ENCODE assay signal across 1 cellular context in the genomic region with DNA sequence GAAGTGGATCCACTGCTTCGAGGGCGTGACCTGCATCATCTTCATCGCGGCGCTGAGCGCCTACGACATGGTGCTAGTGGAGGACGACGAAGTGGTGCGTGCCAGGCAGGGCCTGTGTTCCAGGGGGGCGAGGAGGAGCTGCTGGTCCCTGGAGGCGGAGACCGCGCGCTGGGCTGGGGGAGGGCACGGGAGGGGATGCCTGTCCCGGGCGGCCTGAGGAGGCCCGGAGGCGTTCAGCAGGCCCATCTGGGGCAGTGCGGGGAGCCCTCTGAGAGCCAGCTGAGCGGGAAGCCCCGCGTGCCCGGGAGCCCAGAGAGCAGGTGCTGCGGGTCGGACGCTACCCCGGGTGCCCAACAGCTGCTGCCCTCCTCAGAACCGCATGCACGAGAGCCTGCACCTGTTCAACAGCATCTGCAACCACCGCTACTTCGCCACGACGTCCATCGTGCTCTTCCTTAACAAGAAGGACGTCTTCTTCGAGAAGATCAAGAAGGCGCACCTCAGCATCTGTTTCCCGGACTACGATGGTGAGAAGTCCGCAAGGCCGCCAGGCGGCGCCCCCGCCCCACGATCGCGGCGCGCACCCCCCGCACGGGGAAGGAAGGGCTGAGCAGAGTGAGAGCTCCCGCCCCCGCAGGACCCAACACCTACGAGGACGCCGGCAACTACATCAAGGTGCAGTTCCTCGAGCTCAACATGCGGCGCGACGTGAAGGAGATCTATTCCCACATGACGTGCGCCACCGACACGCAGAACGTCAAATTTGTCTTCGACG.
TF ChIP-seq lines count a peak whose summit lies in the region.

No MANE protein-coding gene starts in this region.

TF ChIP-seq in liver, 16 proteins besides CTCF, POLR2A, EP300 and RAD21 (continued from another document):
- TF ChIP-seq, protein P1, sequence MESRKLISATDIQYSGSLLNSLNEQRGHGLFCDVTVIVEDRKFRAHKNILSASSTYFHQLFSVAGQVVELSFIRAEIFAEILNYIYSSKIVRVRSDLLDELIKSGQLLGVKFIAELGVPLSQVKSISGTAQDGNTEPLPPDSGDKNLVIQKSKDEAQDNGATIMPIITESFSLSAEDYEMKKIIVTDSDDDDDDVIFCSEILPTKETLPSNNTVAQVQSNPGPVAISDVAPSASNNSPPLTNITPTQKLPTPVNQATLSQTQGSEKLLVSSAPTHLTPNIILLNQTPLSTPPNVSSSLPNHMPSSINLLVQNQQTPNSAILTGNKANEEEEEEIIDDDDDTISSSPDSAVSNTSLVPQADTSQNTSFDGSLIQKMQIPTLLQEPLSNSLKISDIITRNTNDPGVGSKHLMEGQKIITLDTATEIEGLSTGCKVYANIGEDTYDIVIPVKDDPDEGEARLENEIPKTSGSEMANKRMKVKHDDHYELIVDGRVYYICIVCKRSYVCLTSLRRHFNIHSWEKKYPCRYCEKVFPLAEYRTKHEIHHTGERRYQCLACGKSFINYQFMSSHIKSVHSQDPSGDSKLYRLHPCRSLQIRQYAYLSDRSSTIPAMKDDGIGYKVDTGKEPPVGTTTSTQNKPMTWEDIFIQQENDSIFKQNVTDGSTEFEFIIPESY (IDR thresholded peaks at IDR 0.05): no peak
